Comparison of ENCODE assay signal across 19 cellular contexts in the genomic region with DNA sequence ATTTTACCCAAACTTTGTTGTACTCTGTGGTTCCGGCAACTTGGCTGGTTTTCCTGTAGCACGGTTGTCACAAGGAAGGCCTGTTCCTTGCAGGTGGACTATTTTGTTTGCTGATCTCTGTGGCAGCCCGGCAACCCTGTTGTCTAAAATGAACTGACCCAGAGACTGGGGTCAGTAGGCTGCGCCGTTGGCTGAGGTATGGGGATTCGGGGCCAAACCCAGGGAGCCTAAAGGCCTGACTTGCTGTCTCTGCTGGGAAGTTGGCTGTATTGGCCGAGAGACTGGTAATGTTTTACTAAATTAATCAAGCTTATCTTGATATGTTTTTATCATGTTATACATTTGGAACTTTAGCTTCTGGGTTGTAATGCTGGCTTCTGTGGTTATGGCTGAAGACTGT. TPM values are rescaled to one million over a fixed set of nuclear protein-coding genes. Genes with fewer than 3 reads are reported as not detected.
"Had no signal": no experiment of that assay in that cellular context is flagged by ENCODE, and none has a peak within 500 bp of the region (broad histone marks: within the 10 kb centered on the region; RNA-seq: fewer than 3 reads in every experiment).

No MANE protein-coding gene starts in this region.

- H3K27ac Mint-ChIP-seq: nephron; stimulated activated memory B cell treated with anti-CD40 and anti-IgM and Interleukin-4, amounts not matched to agents 10 μg/mL and 1 μg/mL and 100 μg/mL, for 72 hours; T-cell had no signal

- H3K4me3 Mint-ChIP-seq: nephron; stimulated activated memory B cell treated with anti-CD40 and anti-IgM and Interleukin-4, amounts not matched to agents 10 μg/mL and 1 μg/mL and 100 μg/mL, for 72 hours; T-cell had no signal

- H3K9me3 Mint-ChIP-seq: stimulated activated memory B cell treated with anti-CD40 and anti-IgM and Interleukin-4, amounts not matched to agents 10 μg/mL and 1 μg/mL and 100 μg/mL, for 72 hours; T-cell had no signal

- H3K27ac ChIP-seq: gastroesophageal sphincter, heart right ventricle, tibial artery, vagina had no signal

- ATAC-seq: gastroesophageal sphincter; heart right ventricle; left ventricle myocardium superior; stimulated activated memory B cell treated with anti-CD40 and anti-IgM and Interleukin-4, amounts not matched to agents 10 μg/mL and 1 μg/mL and 100 μg/mL, for 72 hours; T-cell had no signal

- H3K36me3 Mint-ChIP-seq: stimulated activated memory B cell treated with anti-CD40 and anti-IgM and Interleukin-4, amounts not matched to agents 10 μg/mL and 1 μg/mL and 100 μg/mL, for 72 hours; T-cell had no signal

- DNase-seq: activated CD4-positive, alpha-beta T cell treated with anti-CD3 and anti-CD28 coated beads for 1 hour; activated CD4-positive, alpha-beta T cell treated with anti-CD3 and anti-CD28 coated beads, Interleukin-2, amount 50 U/mL, for 4 hours; activated naive CD4-positive, alpha-beta T cell; activated T-cell treated with anti-CD3 and anti-CD28 coated beads for 4 hours; aorta; dermis blood vessel endothelial cell; heart right ventricle; left ventricle myocardium superior; mesendoderm; occipital lobe; stimulated activated CD4-positive, alpha-beta T cell treated with anti-CD3 and anti-CD28 coated beads, Interleukin-2, amount 100 ng/mL, for 48 hours; T-cell; T1000; tibial artery had no signal

RNA-seq across cellular contexts. Expression of a gene that starts 13.8 kb away (rescaled TPM):
- total RNA-seq: dermis blood vessel endothelial cell, epithelial cell of proximal tubule, left ventricle myocardium superior, occipital lobe had no signal
